1 cellular context compared by ENCODE assay signal in genomic region chr6:87589693-87590416, GRCh38.
TF ChIP-seq lines count a peak whose summit lies in the region.

ORC3 (plus strand) TSS chr6:87590135; CDS start chr6:87590169, 34 bp downstream.
RARS2 (minus strand) TSS chr6:87589987; CDS start chr6:87589957, 30 bp downstream.

TF ChIP-seq in HepG2, 621 proteins besides CTCF, POLR2A, EP300 and RAD21 (continued from another document and continues in another):
- TF ChIP-seq PBX3 (CRISPR knock-in tag; IDR thresholded peaks at IDR 0.05; ENCODE audit: borderline replicate concordance) (no peak), TCF7 (IDR thresholded peaks at IDR 0.05; ENCODE audit: low read depth) (no peak), TSC22D2 (CRISPR knock-in tag; IDR thresholded peaks at IDR 0.05; ENCODE audit: borderline replicate concordance) (no peak; the same call in 1 of the 2 replicates), PAF1 (CRISPR knock-in tag; IDR thresholded peaks at IDR 0.05) (no peak), BORCS8-MEF2B (CRISPR knock-in tag; IDR thresholded peaks at IDR 0.05) (no peak), SMYD3 (CRISPR knock-in tag; IDR thresholded peaks at IDR 0.05) (no peak), HOXA3 (CRISPR knock-in tag; IDR thresholded peaks at IDR 0.05) (peak; percentile 93), PITX1 (CRISPR knock-in tag; IDR thresholded peaks at IDR 0.05) (no peak), HMG20A (CRISPR knock-in tag; IDR thresholded peaks at IDR 0.05; ENCODE audit: borderline replicate concordance) (no peak), AGO1 (IDR thresholded peaks at IDR 0.05; ENCODE audit: low read depth, low read length, poor library complexity, severe bottlenecking) (no peak), ZFP90 (CRISPR knock-in tag; IDR thresholded peaks at IDR 0.05; ENCODE audit: borderline replicate concordance) (peak; percentile 87; the same call in 1 of the 2 replicates), ZNF768 (CRISPR knock-in tag; IDR thresholded peaks at IDR 0.05) (peak; percentile 57; the same call in 1 of the 2 replicates), CEBPB (IDR thresholded peaks at IDR 0.05; ENCODE audit: borderline replicate concordance, low read depth, low read length) (no peak), FOXP1 (IDR thresholded peaks at IDR 0.05) (no peak), FOXP1 (CRISPR knock-in tag; IDR thresholded peaks at IDR 0.05) (no peak), ZNF510 (CRISPR knock-in tag; IDR thresholded peaks at IDR 0.05; ENCODE audit: low read depth) (no peak), SAFB2 (CRISPR knock-in tag; IDR thresholded peaks at IDR 0.05; ENCODE audit: borderline replicate concordance, low read depth) (no peak; the same call in 1 of the 2 replicates), SRSF9 (IDR thresholded peaks at IDR 0.05; ENCODE audit: borderline replicate concordance, insufficient read depth, low read depth, low read length, poor library complexity, severe bottlenecking) (no peak), KDM6A (CRISPR knock-in tag; IDR thresholded peaks at IDR 0.05; ENCODE audit: low read depth) (no peak), SALL2 (CRISPR knock-in tag; IDR thresholded peaks at IDR 0.05) (peak; percentile 96; the same call in 1 of the 2 replicates), GATAD2A (CRISPR knock-in tag; IDR thresholded peaks at IDR 0.05) (peak; percentile 64), ZNF761 (CRISPR knock-in tag; conservative IDR thresholded peaks at IDR 0.05) (no peak), SIN3B (IDR thresholded peaks at IDR 0.05; ENCODE audit: low read length) (peak; percentile 82; the same call in 1 of the 2 replicates), PHF8 (CRISPR knock-in tag; IDR thresholded peaks at IDR 0.05) (peak; percentile 76; the same call in 1 of the 2 replicates), SOX6 (IDR thresholded peaks at IDR 0.05) (no peak), SOX6 (CRISPR knock-in tag; IDR thresholded peaks at IDR 0.05) (peak; percentile 77), SP4 (CRISPR knock-in tag; IDR thresholded peaks at IDR 0.05) (peak; percentile 93), MED13 (CRISPR knock-in tag; IDR thresholded peaks at IDR 0.05) (no peak), NFYC (CRISPR knock-in tag; IDR thresholded peaks at IDR 0.05) (peak; percentile 98), ZNF335 (CRISPR knock-in tag; IDR thresholded peaks at IDR 0.05) (no peak), MTA1 (CRISPR knock-in tag; IDR thresholded peaks at IDR 0.05; ENCODE audit: borderline replicate concordance) (peak; percentile 68; the same call in 1 of the 2 replicates), DDIT3 (CRISPR knock-in tag; IDR thresholded peaks at IDR 0.05) (no peak), ZNF720 (CRISPR knock-in tag; IDR thresholded peaks at IDR 0.05) (no peak), TCF7L2 (IDR thresholded peaks at IDR 0.05; ENCODE audit: low read depth, low read length) (no peak), THAP8 (CRISPR knock-in tag; IDR thresholded peaks at IDR 0.05; ENCODE audit: borderline replicate concordance) (no peak), NRL (CRISPR knock-in tag; IDR thresholded peaks at IDR 0.05; ENCODE audit: borderline replicate concordance) (peak; percentile 92; the same call in 1 of the 2 replicates), CENPBD1 (CRISPR knock-in tag; IDR thresholded peaks at IDR 0.05; ENCODE audit: borderline replicate concordance, low read depth) (no peak), ZNF678 (CRISPR knock-in tag; IDR thresholded peaks at IDR 0.05) (no peak), HNRNPK (IDR thresholded peaks at IDR 0.05; ENCODE audit: low read depth, low read length, poor library complexity, severe bottlenecking) (no peak), ZNF484 (CRISPR knock-in tag; IDR thresholded peaks at IDR 0.05; ENCODE audit: borderline replicate concordance, low read depth) (no peak), ZNF552 (CRISPR knock-in tag; IDR thresholded peaks at IDR 0.05; ENCODE audit: borderline replicate concordance) (no peak), RFXANK (CRISPR knock-in tag; IDR thresholded peaks at IDR 0.05) (0 out of 2 replicates have a peak, but pooled peaks have one; percentile 82), ZKSCAN1 (IDR thresholded peaks at IDR 0.05; ENCODE audit: low read length) (no peak), SNAPC2 (CRISPR knock-in tag; IDR thresholded peaks at IDR 0.05) (no peak), HIVEP1 (CRISPR knock-in tag; IDR thresholded peaks at IDR 0.05) (no peak)
- TF ChIP-seq, protein P1, sequence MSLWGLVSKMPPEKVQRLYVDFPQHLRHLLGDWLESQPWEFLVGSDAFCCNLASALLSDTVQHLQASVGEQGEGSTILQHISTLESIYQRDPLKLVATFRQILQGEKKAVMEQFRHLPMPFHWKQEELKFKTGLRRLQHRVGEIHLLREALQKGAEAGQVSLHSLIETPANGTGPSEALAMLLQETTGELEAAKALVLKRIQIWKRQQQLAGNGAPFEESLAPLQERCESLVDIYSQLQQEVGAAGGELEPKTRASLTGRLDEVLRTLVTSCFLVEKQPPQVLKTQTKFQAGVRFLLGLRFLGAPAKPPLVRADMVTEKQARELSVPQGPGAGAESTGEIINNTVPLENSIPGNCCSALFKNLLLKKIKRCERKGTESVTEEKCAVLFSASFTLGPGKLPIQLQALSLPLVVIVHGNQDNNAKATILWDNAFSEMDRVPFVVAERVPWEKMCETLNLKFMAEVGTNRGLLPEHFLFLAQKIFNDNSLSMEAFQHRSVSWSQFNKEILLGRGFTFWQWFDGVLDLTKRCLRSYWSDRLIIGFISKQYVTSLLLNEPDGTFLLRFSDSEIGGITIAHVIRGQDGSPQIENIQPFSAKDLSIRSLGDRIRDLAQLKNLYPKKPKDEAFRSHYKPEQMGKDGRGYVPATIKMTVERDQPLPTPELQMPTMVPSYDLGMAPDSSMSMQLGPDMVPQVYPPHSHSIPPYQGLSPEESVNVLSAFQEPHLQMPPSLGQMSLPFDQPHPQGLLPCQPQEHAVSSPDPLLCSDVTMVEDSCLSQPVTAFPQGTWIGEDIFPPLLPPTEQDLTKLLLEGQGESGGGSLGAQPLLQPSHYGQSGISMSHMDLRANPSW (CRISPR knock-in tag; IDR thresholded peaks at IDR 0.05; ENCODE audit: borderline replicate concordance), result no peak
- TF ChIP-seq, protein P2, sequence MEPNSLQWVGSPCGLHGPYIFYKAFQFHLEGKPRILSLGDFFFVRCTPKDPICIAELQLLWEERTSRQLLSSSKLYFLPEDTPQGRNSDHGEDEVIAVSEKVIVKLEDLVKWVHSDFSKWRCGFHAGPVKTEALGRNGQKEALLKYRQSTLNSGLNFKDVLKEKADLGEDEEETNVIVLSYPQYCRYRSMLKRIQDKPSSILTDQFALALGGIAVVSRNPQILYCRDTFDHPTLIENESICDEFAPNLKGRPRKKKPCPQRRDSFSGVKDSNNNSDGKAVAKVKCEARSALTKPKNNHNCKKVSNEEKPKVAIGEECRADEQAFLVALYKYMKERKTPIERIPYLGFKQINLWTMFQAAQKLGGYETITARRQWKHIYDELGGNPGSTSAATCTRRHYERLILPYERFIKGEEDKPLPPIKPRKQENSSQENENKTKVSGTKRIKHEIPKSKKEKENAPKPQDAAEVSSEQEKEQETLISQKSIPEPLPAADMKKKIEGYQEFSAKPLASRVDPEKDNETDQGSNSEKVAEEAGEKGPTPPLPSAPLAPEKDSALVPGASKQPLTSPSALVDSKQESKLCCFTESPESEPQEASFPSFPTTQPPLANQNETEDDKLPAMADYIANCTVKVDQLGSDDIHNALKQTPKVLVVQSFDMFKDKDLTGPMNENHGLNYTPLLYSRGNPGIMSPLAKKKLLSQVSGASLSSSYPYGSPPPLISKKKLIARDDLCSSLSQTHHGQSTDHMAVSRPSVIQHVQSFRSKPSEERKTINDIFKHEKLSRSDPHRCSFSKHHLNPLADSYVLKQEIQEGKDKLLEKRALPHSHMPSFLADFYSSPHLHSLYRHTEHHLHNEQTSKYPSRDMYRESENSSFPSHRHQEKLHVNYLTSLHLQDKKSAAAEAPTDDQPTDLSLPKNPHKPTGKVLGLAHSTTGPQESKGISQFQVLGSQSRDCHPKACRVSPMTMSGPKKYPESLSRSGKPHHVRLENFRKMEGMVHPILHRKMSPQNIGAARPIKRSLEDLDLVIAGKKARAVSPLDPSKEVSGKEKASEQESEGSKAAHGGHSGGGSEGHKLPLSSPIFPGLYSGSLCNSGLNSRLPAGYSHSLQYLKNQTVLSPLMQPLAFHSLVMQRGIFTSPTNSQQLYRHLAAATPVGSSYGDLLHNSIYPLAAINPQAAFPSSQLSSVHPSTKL (CRISPR knock-in tag; IDR thresholded peaks at IDR 0.05), result peak; percentile 62; the same call in 1 of the 2 replicates
- TF ChIP-seq, protein P3, sequence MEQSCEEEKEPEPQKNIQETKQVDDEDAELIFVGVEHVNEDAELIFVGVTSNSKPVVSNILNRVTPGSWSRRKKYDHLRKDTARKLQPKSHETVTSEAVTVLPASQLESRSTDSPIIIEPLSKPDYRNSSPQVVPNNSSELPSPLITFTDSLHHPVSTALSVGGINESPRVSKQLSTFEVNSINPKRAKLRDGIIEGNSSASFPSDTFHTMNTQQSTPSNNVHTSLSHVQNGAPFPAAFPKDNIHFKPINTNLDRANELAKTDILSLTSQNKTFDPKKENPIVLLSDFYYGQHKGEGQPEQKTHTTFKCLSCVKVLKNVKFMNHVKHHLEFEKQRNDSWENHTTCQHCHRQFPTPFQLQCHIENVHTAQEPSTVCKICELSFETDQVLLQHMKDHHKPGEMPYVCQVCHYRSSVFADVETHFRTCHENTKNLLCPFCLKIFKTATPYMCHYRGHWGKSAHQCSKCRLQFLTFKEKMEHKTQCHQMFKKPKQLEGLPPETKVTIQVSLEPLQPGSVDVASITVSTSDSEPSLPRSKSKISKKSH (CRISPR knock-in tag; IDR thresholded peaks at IDR 0.05; ENCODE audit: borderline replicate concordance), result peak; percentile 82; the same call in 1 of the 2 replicates
- TF ChIP-seq, protein P4, sequence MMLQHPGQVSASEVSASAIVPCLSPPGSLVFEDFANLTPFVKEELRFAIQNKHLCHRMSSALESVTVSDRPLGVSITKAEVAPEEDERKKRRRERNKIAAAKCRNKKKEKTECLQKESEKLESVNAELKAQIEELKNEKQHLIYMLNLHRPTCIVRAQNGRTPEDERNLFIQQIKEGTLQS (CRISPR knock-in tag; IDR thresholded peaks at IDR 0.05), result peak; percentile 41; the same call in 1 of the 2 replicates
- TF ChIP-seq, protein P5, sequence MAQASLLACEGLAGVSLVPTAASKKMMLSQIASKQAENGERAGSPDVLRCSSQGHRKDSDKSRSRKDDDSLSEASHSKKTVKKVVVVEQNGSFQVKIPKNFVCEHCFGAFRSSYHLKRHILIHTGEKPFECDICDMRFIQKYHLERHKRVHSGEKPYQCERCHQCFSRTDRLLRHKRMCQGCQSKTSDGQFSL (CRISPR knock-in tag; IDR thresholded peaks at IDR 0.05), result 0 out of 2 replicates have a peak, but pooled peaks have one; percentile 19
- TF ChIP-seq, protein P6, sequence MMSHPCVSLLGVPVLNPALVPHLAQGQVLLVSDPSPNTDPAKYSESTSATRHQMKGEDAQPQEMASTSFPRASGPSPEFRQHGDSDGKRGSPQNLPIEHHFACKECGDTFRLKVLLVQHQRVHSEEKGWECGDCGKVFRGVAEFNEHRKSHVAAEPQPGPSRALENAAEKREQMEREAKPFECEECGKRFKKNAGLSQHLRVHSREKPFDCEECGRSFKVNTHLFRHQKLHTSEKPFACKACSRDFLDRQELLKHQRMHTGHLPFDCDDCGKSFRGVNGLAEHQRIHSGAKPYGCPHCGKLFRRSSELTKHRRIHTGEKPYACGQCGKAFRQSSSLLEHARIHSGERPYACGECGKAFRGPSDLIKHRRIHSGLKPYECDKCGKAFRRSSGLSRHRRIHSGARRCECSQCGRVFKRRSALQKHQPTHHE (CRISPR knock-in tag; IDR thresholded peaks at IDR 0.05; ENCODE audit: borderline replicate concordance), result peak; percentile 67; the same call in 1 of the 2 replicates
- TF ChIP-seq, protein P7, sequence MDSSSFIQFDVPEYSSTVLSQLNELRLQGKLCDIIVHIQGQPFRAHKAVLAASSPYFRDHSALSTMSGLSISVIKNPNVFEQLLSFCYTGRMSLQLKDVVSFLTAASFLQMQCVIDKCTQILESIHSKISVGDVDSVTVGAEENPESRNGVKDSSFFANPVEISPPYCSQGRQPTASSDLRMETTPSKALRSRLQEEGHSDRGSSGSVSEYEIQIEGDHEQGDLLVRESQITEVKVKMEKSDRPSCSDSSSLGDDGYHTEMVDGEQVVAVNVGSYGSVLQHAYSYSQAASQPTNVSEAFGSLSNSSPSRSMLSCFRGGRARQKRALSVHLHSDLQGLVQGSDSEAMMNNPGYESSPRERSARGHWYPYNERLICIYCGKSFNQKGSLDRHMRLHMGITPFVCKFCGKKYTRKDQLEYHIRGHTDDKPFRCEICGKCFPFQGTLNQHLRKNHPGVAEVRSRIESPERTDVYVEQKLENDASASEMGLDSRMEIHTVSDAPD (CRISPR knock-in tag; IDR thresholded peaks at IDR 0.05), result no peak
- TF ChIP-seq, protein P8, sequence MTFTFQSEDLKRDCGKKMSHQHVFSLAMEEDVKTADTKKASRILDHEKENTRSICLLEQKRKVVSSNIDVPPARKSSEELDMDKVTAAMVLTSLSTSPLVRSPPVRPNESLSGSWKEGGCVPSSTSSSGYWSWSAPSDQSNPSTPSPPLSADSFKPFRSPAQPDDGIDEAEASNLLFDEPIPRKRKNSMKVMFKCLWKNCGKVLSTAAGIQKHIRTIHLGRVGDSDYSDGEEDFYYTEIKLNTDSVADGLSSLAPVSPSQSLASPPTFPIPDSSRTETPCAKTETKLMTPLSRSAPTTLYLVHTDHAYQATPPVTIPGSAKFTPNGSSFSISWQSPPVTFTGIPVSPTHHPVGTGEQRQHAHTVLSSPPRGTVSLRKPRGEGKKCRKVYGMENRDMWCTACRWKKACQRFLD (CRISPR knock-in tag; IDR thresholded peaks at IDR 0.05; ENCODE audit: borderline replicate concordance), result no peak
